ENCODE assay signal across 9 cellular contexts in genomic region chr7:21429021-21429420, GRCh38. TPM values are rescaled to one million over a fixed set of nuclear protein-coding genes. Genes with fewer than 3 reads are reported as not detected.
DNase-seq lines count a peak whose midpoint lies in the region; ATAC-seq and TF ChIP-seq lines count a peak whose summit lies in the region.
"Had no signal": no experiment of that assay in that cellular context is flagged by ENCODE, and none has a peak within 500 bp of the region (broad histone marks: within the 10 kb centered on the region; RNA-seq: fewer than 3 reads in every experiment).

No MANE protein-coding gene starts in this region.

- H3K4me1 ChIP-seq in tibial artery, result peaks cover 0 to 57% (median 24%) of the 10 kb centered on the region in 4 donors

- no peaks in the 10 kb centered on the region for H3K27me3 ChIP-seq in tibial artery

- POLR2A ChIA-PET in activated CD8-positive, alpha-beta T cell treated with anti-CD3 and anti-CD28 coated beads, Interleukin-2, amount 10 ng/mL, durations not matched to agents 7 days and 5 days (lab: Charles Lee), result no interaction called here

- H3K27me3 Mint-ChIP-seq in activated naive CD4-positive, alpha-beta T cell treated with anti-CD3 and anti-CD28 coated beads, Interleukin-2, amount 10 ng/mL, durations not matched to agents 7 days and 5 days, result no peaks in the 10 kb centered on the region
- no peaks in the 10 kb centered on the region for H3K27me3 Mint-ChIP-seq in activated CD8-positive, alpha-beta T cell treated with anti-CD3 and anti-CD28 coated beads, Interleukin-2, amount 10 ng/mL, durations not matched to agents 7 days and 5 days (ENCODE audit: low read depth)
- peaks cover 5 to 8% (median 6%) of the 10 kb centered on the region in 3 donors for H3K27me3 Mint-ChIP-seq in immature natural killer cell (ENCODE audit: low read depth in 3 of 3)

- H3K27ac Mint-ChIP-seq in activated naive CD4-positive, alpha-beta T cell treated with anti-CD3 and anti-CD28 coated beads, Interleukin-2, amount 10 ng/mL, durations not matched to agents 7 days and 5 days, result peak overlapping the region; percentile 96
- H3K27ac Mint-ChIP-seq in activated CD8-positive, alpha-beta T cell treated with anti-CD3 and anti-CD28 coated beads, Interleukin-2, amount 10 ng/mL, durations not matched to agents 7 days and 5 days, result peak overlapping the region; percentile 91
- H3K27ac Mint-ChIP-seq in immature natural killer cell, result peak overlapping the region; percentile 90 to 96 (median 94)

- no peaks in the 10 kb centered on the region for H3K9me3 ChIP-seq in tibial artery

- peaks cover 0 to 9% (median 0%) of the 10 kb centered on the region in 3 donors for H3K36me3 ChIP-seq in tibial artery

- peaks cover 65% of the 10 kb centered on the region for H3K4me1 Mint-ChIP-seq in activated naive CD4-positive, alpha-beta T cell treated with anti-CD3 and anti-CD28 coated beads, Interleukin-2, amount 10 ng/mL, durations not matched to agents 7 days and 5 days
- H3K4me1 Mint-ChIP-seq in activated CD8-positive, alpha-beta T cell treated with anti-CD3 and anti-CD28 coated beads, Interleukin-2, amount 10 ng/mL, durations not matched to agents 7 days and 5 days (ENCODE audit: low read depth), result peaks cover 60% of the 10 kb centered on the region
- peaks cover 65 to 70% of the 10 kb centered on the region in 2 donors for H3K4me1 Mint-ChIP-seq in immature natural killer cell

- peaks cover 42% of the 10 kb centered on the region for H3K36me3 Mint-ChIP-seq in activated naive CD4-positive, alpha-beta T cell treated with anti-CD3 and anti-CD28 coated beads, Interleukin-2, amount 10 ng/mL, durations not matched to agents 7 days and 5 days
- H3K36me3 Mint-ChIP-seq in activated CD8-positive, alpha-beta T cell treated with anti-CD3 and anti-CD28 coated beads, Interleukin-2, amount 10 ng/mL, durations not matched to agents 7 days and 5 days (ENCODE audit: low read depth), result peaks cover 51% of the 10 kb centered on the region
- peaks cover 8 to 16% (median 15%) of the 10 kb centered on the region in 3 donors for H3K36me3 Mint-ChIP-seq in immature natural killer cell

- CTCF ChIA-PET in activated naive CD4-positive, alpha-beta T cell treated with anti-CD3 and anti-CD28 coated beads, Interleukin-2, amount 10 ng/mL, durations not matched to agents 7 days and 5 days (lab: Charles Lee), result no interaction called here
- CTCF ChIA-PET in activated CD8-positive, alpha-beta T cell treated with anti-CD3 and anti-CD28 coated beads, Interleukin-2, amount 10 ng/mL, durations not matched to agents 7 days and 5 days (lab: Charles Lee), result interaction anchor here (1.3 kb wide), 1 partner anchor 175 kb away, joined by 3 read pairs; no protein-coding TSS in a partner anchor

- H3K9me3 Mint-ChIP-seq in activated naive CD4-positive, alpha-beta T cell treated with anti-CD3 and anti-CD28 coated beads, Interleukin-2, amount 10 ng/mL, durations not matched to agents 7 days and 5 days, result no peaks in the 10 kb centered on the region
- no peaks in the 10 kb centered on the region for H3K9me3 Mint-ChIP-seq in activated CD8-positive, alpha-beta T cell treated with anti-CD3 and anti-CD28 coated beads, Interleukin-2, amount 10 ng/mL, durations not matched to agents 7 days and 5 days (ENCODE audit: insufficient read depth)
- H3K9me3 Mint-ChIP-seq in immature natural killer cell, result no peaks in the 10 kb centered on the region

- intact Hi-C loops in tibial artery (cut with DNase I; ENCODE audit: low total_unique reads), result no loop called here

- H3K4me3 Mint-ChIP-seq in activated naive CD4-positive, alpha-beta T cell treated with anti-CD3 and anti-CD28 coated beads, Interleukin-2, amount 10 ng/mL, durations not matched to agents 7 days and 5 days, result peak overlapping the region; percentile 98
- peak overlapping the region; percentile 95 for H3K4me3 Mint-ChIP-seq in activated CD8-positive, alpha-beta T cell treated with anti-CD3 and anti-CD28 coated beads, Interleukin-2, amount 10 ng/mL, durations not matched to agents 7 days and 5 days
- peak overlapping the region; percentile 96 to 100 (median 99) for H3K4me3 Mint-ChIP-seq in immature natural killer cell

- no peak for DNase-seq in activated naive CD4-positive, alpha-beta T cell treated with anti-CD3 and anti-CD28 coated beads, Interleukin-2, amount 10 ng/mL, durations not matched to agents 7 days and 5 days
- no peak for DNase-seq in activated naive CD4-positive, alpha-beta T cell treated with anti-CD3 and anti-CD28 coated beads, Interleukin-2, amount 50 U/mL, for 16 hours
- DNase-seq in activated CD8-positive, alpha-beta T cell treated with anti-CD3 and anti-CD28 coated beads, Interleukin-2, amount 10 ng/mL, durations not matched to agents 7 days and 5 days, result no peak
- DNase-seq in immature natural killer cell (no peak), tibial artery (no peak), caudate nucleus (lab: John Stamatoyannopoulos, UW) (no peak), NCI-H1105 treated with DMSO at 0.1 percent for 48 hours (lab: John Stamatoyannopoulos, UW) (no peak), NCI-H1417 (lab: John Stamatoyannopoulos, UW) (no peak)
- DNase-seq: stimulated activated CD8-positive, alpha-beta memory T cell treated with anti-CD3 and anti-CD28 coated beads, Interleukin-4, amount 100 ng/mL, for 48 hours had no signal

- peak overlapping the region; percentile 93 to 96 for H3K4me3 ChIP-seq in tibial artery

- no peak for TF ChIP-seq CTCF in tibial artery (IDR thresholded peaks at IDR 0.05)

- no peak for ATAC-seq in activated CD8-positive, alpha-beta T cell treated with anti-CD3 and anti-CD28 coated beads, Interleukin-2, amount 10 ng/mL, durations not matched to agents 7 days and 5 days

- H3K27ac ChIP-seq in tibial artery, result peak overlapping the region; percentile 94 to 99
- no peak overlapping the region for H3K27ac ChIP-seq in caudate nucleus (ENCODE audit: low read depth, low read length)

RNA-seq across cellular contexts. Expression of gene SP4, which starts 1.1 kb away (rescaled TPM):
- 10 to 100 TPM; 37.0 to 38.2 TPM for total RNA-seq in activated CD8-positive, alpha-beta T cell treated with anti-CD3 and anti-CD28 coated beads, Interleukin-2, amount 10 ng/mL, durations not matched to agents 7 days and 5 days
- polyA plus RNA-seq in immature natural killer cell, result 10 to 100 TPM in 1 of 3 donors, 1 to 10 TPM in 2; 6.2 to 15.3 (median 9.0) TPM
